23 cellular contexts compared by ENCODE assay signal in genomic region chr1:9888886-9889285, GRCh38. TPM values are rescaled to one million over a fixed set of nuclear protein-coding genes. Genes with fewer than 3 reads are reported as not detected.
A peak's percentile ranks its signal among the peaks of the same experiment; 100 is the strongest.
DNase-seq lines count a peak whose midpoint lies in the region; ATAC-seq, FAIRE-seq and TF ChIP-seq lines count a peak whose summit lies in the region.
"Had no signal": no experiment of that assay in that cellular context is flagged by ENCODE, and none has a peak within 500 bp of the region (broad histone marks: within the 10 kb centered on the region; RNA-seq: fewer than 3 reads in every experiment).

No MANE protein-coding gene starts in this region.

- H3K9me3 ChIP-seq in BLaER1 treated with 17β-estradiol and CSF1 and Interleukin-3, amounts not matched to agents 10 nM and 100 nM (replicated peaks in 1 of 11) = no peaks in the 10 kb centered on the region
- no peaks in the 10 kb centered on the region for H3K9me3 ChIP-seq in H1 (ENCODE audit: insufficient read depth in 2 of 2, low read depth in 1 of 2, low read length in 1 of 2)
- H3K9me3 ChIP-seq in neuronal stem cell (replicated peaks in 1 of 2; ENCODE audit: control insufficient read depth in 2 of 2, insufficient read depth in 1 of 2, low read depth in 1 of 2, low read length in 2 of 2) = peaks cover 0 to 3% of the 10 kb centered on the region in 2 donors
- H3K9me3 ChIP-seq: mucosa of descending colon had no signal

- H4K91ac ChIP-seq in H1 (replicated peaks; ENCODE audit: insufficient read length, low read length) = peak overlapping the region; percentile 18
- H4K91ac ChIP-seq in neuronal stem cell (ENCODE audit: low read depth, low read length, poor library complexity) = no peak overlapping the region

- no peak overlapping the region for H3K56ac ChIP-seq in H1 (replicated peaks; ENCODE audit: insufficient read length, low read depth, low read length)

- H2AFZ ChIP-seq in H1 (ENCODE audit: low read length) (no peak overlapping the region), neuronal stem cell (ENCODE audit: low read length) (no peak overlapping the region)

- H3K4me2 ChIP-seq in BLaER1 treated with 17β-estradiol and CSF1 and Interleukin-3, amounts not matched to agents 10 nM and 100 nM = peak overlapping the region; percentile 62 to 98 (median 87); a peak in 21 of 22 replicates
- H3K4me2 ChIP-seq in H1 (ENCODE audit: insufficient read depth in 1 of 2, low read depth in 2 of 2, low read length in 2 of 2) (no peak overlapping the region), neuronal stem cell (ENCODE audit: insufficient read depth, low read length, poor library complexity, severe bottlenecking) (no peak overlapping the region)

- H4K20me1 ChIP-seq in BLaER1 treated with 17β-estradiol and CSF1 and Interleukin-3, amounts not matched to agents 10 nM and 100 nM = peaks cover 0 to 44% (median 19%) of the 10 kb centered on the region in 11 experiments; a peak in 17 of 22 replicates
- H4K20me1 ChIP-seq in H1 (replicated peaks in 1 of 2; ENCODE audit: control insufficient read depth in 1 of 2, insufficient read depth in 2 of 2, low read length in 2 of 2) = peaks cover 0 to 2% of the 10 kb centered on the region in 2 experiments

- POLR2A ChIA-PET in H1 (lab: Charles Lee; ENCODE audit: partially characterized antibody) = interaction anchor here (0.9 to 5.3 kb wide), 3 partner anchors 13 to 16 kb away, joined by 3 to 19 read pairs (median 5); no protein-coding TSS in a partner anchor

- H2BK15ac ChIP-seq in H1 (ENCODE audit: low read length) (no peak overlapping the region), neuronal stem cell (ENCODE audit: low read length) (peak overlapping the region; percentile 73)

- WGBS in H1 (ENCODE audit: extremely low coverage in 1 of 2, insufficient coverage in 1 of 2, insufficient read length in 1 of 2, insufficient replicate concordance in 2 of 2, low coverage in 1 of 2, low lambda C conversion rate in 2 of 2, missing lambda C conversion rate in 1 of 2), 2 experiments = 88% methylated on average over 9 of the region's 9 CpGs; no CpG with 5 or more reads in 1 of the 2 experiments
- no CpG with 5 or more reads among the region's 9 CpGs for WGBS in neuronal stem cell (ENCODE audit: extremely low coverage in 2 of 2, insufficient read length in 2 of 2, insufficient replicate concordance in 1 of 2), 2 donors

- TF ChIP-seq CTCF in HL-60 (IDR thresholded peaks at IDR 0.05; ENCODE audit: insufficient read depth, low read length) (no peak), H1 (IDR thresholded peaks at IDR 0.05; ENCODE audit: control extremely low read depth in 1 of 3, insufficient read depth in 1 of 3, low read depth in 1 of 3, low read length in 3 of 3) (no peak)

- no peak for ATAC-seq in HG02642 (IDR thresholded peaks at IDR 0.05; ENCODE audit: poor library complexity, unreplicated experiment)
- ATAC-seq: mucosa of descending colon had no signal

- H4K8ac ChIP-seq in H1 (ENCODE audit: extremely low read depth, insufficient read depth, low read length) (peak overlapping the region; percentile 66; the same call in 1 of the 2 replicates), neuronal stem cell (ENCODE audit: low read depth, low read length) (no peak overlapping the region)

- H3K27ac ChIP-seq in BLaER1 treated with 17β-estradiol and CSF1 and Interleukin-3, amounts not matched to agents 10 nM and 100 nM = no peak overlapping the region
- peak overlapping the region; percentile 48; the same call in 1 of the 2 replicates for H3K27ac ChIP-seq in HL-60 (replicated peaks)
- H3K27ac ChIP-seq in H1 (ENCODE audit: low read depth, low read length) = no peak overlapping the region
- peak overlapping the region; percentile 97 for H3K27ac ChIP-seq in neuronal stem cell (replicated peaks; ENCODE audit: low read length)

- FAIRE-seq in H1 (lab: Jason Lieb, UNC) = no peak
- no peak for FAIRE-seq in GM19239 (lab: Jason Lieb, UNC)
- FAIRE-seq: frontal cortex, GM12892, HTR-8/SVneo had no signal

- peaks cover 0 to 14% (median 0%) of the 10 kb centered on the region in 11 experiments; a peak in 4 of 22 replicates for H3K36me3 ChIP-seq in BLaER1 treated with 17β-estradiol and CSF1 and Interleukin-3, amounts not matched to agents 10 nM and 100 nM
- H3K36me3 ChIP-seq in H1 (ENCODE audit: control insufficient read depth in 2 of 4, insufficient read depth in 4 of 4, low read length in 3 of 4) (no peaks in the 10 kb centered on the region), neuronal stem cell (replicated peaks in 1 of 2; ENCODE audit: control insufficient read depth in 2 of 2, insufficient read depth in 2 of 2, low read length in 2 of 2) (peaks cover 1 to 5% of the 10 kb centered on the region in 2 donors)

- H3K9ac ChIP-seq in BLaER1 treated with 17β-estradiol and CSF1 and Interleukin-3, amounts not matched to agents 10 nM and 100 nM = no peak overlapping the region; a peak in 2 of 22 replicates
- H3K9ac ChIP-seq in H1 (replicated peaks in 1 of 4; ENCODE audit: extremely low read depth in 1 of 4, low read depth in 3 of 4, low read length in 3 of 4) (0 out of 7 replicates have a peak overlapping the region, but pooled peaks of 1 of the 4 experiments have one; percentile 17), neuronal stem cell (ENCODE audit: low read depth, low read length, poor library complexity) (peak overlapping the region; percentile 2)

- H3K79me2 ChIP-seq in H1 (ENCODE audit: control insufficient read depth in 1 of 2, insufficient read depth in 2 of 2, low read length in 2 of 2) = peaks cover 0 to 3% of the 10 kb centered on the region in 2 experiments; a peak in 1 of 4 replicates

- no peak overlapping the region for H3K23ac ChIP-seq in H1 (ENCODE audit: insufficient read length)
- peak overlapping the region; percentile 52 for H3K23ac ChIP-seq in neuronal stem cell (ENCODE audit: low read depth, low read length, poor library complexity)

- no peak overlapping the region for H4K5ac ChIP-seq in H1 (ENCODE audit: insufficient read length, low read depth, low read length)

- no peak overlapping the region for H2BK120ac ChIP-seq in H1 (replicated peaks; ENCODE audit: low read depth, low read length)
- H2BK120ac ChIP-seq in neuronal stem cell (ENCODE audit: low read depth, low read length) = peak overlapping the region; percentile 20

- H2BK5ac ChIP-seq in H1 (ENCODE audit: low read depth, low read length) (peak overlapping the region; percentile 80), neuronal stem cell (ENCODE audit: low read length) (peak overlapping the region; percentile 92)

- H3K79me1 ChIP-seq in H1 (ENCODE audit: low read depth, low read length) (peaks cover 5% of the 10 kb centered on the region), neuronal stem cell (ENCODE audit: low read depth, low read length) (peaks cover 8% of the 10 kb centered on the region)

- TF ChIP-seq EP300 in H1 (IDR thresholded peaks at IDR 0.05; ENCODE audit: borderline replicate concordance in 1 of 2, low read depth in 2 of 2, low read length in 2 of 2) = no peak

- TF ChIP-seq RAD21 in H1 (IDR thresholded peaks at IDR 0.05 in 1 of 2, conservative IDR thresholded peaks at IDR 0.05 in 1 of 2; ENCODE audit: low read depth in 2 of 2, low read length in 2 of 2) = no peak

- H3K18ac ChIP-seq in H1 (ENCODE audit: extremely low read depth, low read length) (no peak overlapping the region), neuronal stem cell (ENCODE audit: low read length) (peak overlapping the region; percentile 94)

- H2BK12ac ChIP-seq in H1 (ENCODE audit: low read depth, low read length) (no peak overlapping the region), neuronal stem cell (ENCODE audit: low read length) (peak overlapping the region; percentile 51)

- no peak overlapping the region for H3K4ac ChIP-seq in H1 (replicated peaks; ENCODE audit: insufficient read length, low read depth, low read length)
- peak overlapping the region; percentile 61 for H3K4ac ChIP-seq in neuronal stem cell (ENCODE audit: low read length)

- TF ChIP-seq POLR2A in H1 (IDR thresholded peaks at IDR 0.05; ENCODE audit: control extremely low read depth in 1 of 2, low read depth in 2 of 2, low read length in 2 of 2) = no peak

- H2AK5ac ChIP-seq in H1 (ENCODE audit: low read depth, low read length) (peak overlapping the region; percentile 85; the same call in 1 of the 2 replicates), neuronal stem cell (ENCODE audit: low read depth, low read length) (peak overlapping the region; percentile 98)

- CTCF ChIA-PET in H1 (lab: Charles Lee; ENCODE audit: partially characterized antibody) = interaction anchor here (0.6 to 4.3 kb wide), 11 partner anchors 11 to 1368 kb away, joined by 3 to 29 read pairs (median 6); partner anchors contain the start of gene NMNAT1

- H3K4me1 ChIP-seq in BLaER1 treated with 17β-estradiol and CSF1 and Interleukin-3, amounts not matched to agents 10 nM and 100 nM = peaks cover 53 to 56% (median 54%) of the 10 kb centered on the region in 10 experiments
- H3K4me1 ChIP-seq in H1 (replicated peaks in 1 of 4; ENCODE audit: control insufficient read depth in 3 of 4, insufficient read depth in 4 of 4, low read length in 3 of 4) (peaks cover 5 to 18% (median 14%) of the 10 kb centered on the region in 4 experiments), neuronal stem cell (ENCODE audit: control insufficient read depth in 2 of 2, insufficient read depth in 1 of 2, low read depth in 1 of 2, low read length in 2 of 2) (peaks cover 27 to 52% of the 10 kb centered on the region in 2 donors)

- no peak overlapping the region for H3K4me3 ChIP-seq in BLaER1 treated with 17β-estradiol and CSF1 and Interleukin-3, amounts not matched to agents 10 nM and 100 nM
- H3K4me3 ChIP-seq in HL-60 (replicated peaks; ENCODE audit: insufficient read depth, low read length) (no peak overlapping the region), H1 (ENCODE audit: extremely low read depth in 1 of 4, insufficient read depth in 2 of 4, low read depth in 3 of 4, low read length in 4 of 4) (no peak overlapping the region), neuronal stem cell (ENCODE audit: low read length in 2 of 2) (no peak overlapping the region)
- H3K4me3 ChIP-seq: mucosa of descending colon had no signal

- no peaks in the 10 kb centered on the region for H3K23me2 ChIP-seq in H1 (ENCODE audit: low read depth, low read length)

- H3K14ac ChIP-seq in H1 (ENCODE audit: insufficient read length) (no peak overlapping the region), neuronal stem cell (ENCODE audit: low read length) (peak overlapping the region; percentile 23)

- H2BK20ac ChIP-seq in H1 (ENCODE audit: low read length) = no peak overlapping the region

- DNase-seq in HL-60 (ENCODE audit: low read depth in 1 of 2, low spot score in 1 of 2) (no peak), H1 (ENCODE audit: low read depth in 1 of 2, low spot score in 2 of 2) (no peak), neuronal stem cell (ENCODE audit: low spot score) (no peak), GM19239 (ENCODE audit: insufficient read length, low spot score) (no peak), NOMO-1 treated with DMSO at 0.1 percent for 48 hours (lab: John Stamatoyannopoulos, UW; ENCODE audit: unreplicated experiment) (no peak)
- no peak for DNase-seq in stimulated activated CD4-positive, alpha-beta T cell treated with anti-CD3 and anti-CD28 coated beads, Interleukin-1b, Interleukin-23, amount 100 ng/mL, for 48 hours
- DNase-seq: activated CD4-positive, alpha-beta memory T cell treated with anti-CD3 and anti-CD28 coated beads, Interleukin-2, amount 10 ng/mL, durations not matched to agents 7 days and 5 days; activated gamma-delta T cell treated with Interleukin-2 at 50 U/mL for 16 hours; activated T-cell treated with anti-CD3 and anti-CD28 coated beads for 4 hours; CD4-positive, alpha-beta memory T cell; erythroblast; HCEC 1CT; NCI-H1436; NCI-H510A treated with DMSO at 0.1 percent for 48 hours; nucleus accumbens; stimulated activated CD4-positive, alpha-beta T cell treated with anti-CD3 and anti-CD28 coated beads, Interleukin-12 subunit alpha, Interleukin-12 subunit beta, amount 100 ng/mL, for 4 hours; T-helper 9 cell had no signal

- H3K27me3 ChIP-seq in BLaER1 treated with 17β-estradiol and CSF1 and Interleukin-3, amounts not matched to agents 10 nM and 100 nM = peaks cover 0 to 4% (median 0%) of the 10 kb centered on the region in 11 experiments; a peak in 4 of 22 replicates
- H3K27me3 ChIP-seq in HL-60 (ENCODE audit: insufficient read depth, poor library complexity, severe bottlenecking) (no peaks in the 10 kb centered on the region), H1 (replicated peaks in 1 of 4; ENCODE audit: control insufficient read depth in 3 of 4, extremely low read depth in 1 of 4, insufficient read depth in 3 of 4, low read length in 3 of 4) (no peaks in the 10 kb centered on the region), neuronal stem cell (ENCODE audit: control insufficient read depth in 3 of 3, insufficient read depth in 3 of 3, low read depth in 1 of 3, low read length in 3 of 3) (no peaks in the 10 kb centered on the region)

RNA-seq across cellular contexts. Expression of gene CTNNBIP1, which starts 21.2 kb away (rescaled TPM):
- 46.6 and 49.5 TPM in 2 replicates for total RNA-seq in H1 (2021; fragmentation: NEBNext Ultra II Directional; extraction: Animal tissue kit (Norgen Biotek cat#: 25700))
- 40.9 and 48.8 TPM in 2 replicates for polyA plus RNA-seq in H1 (2011; rRNA removed)
- 50.8 TPM for polyA plus RNA-seq in H1 (2011; cell fraction: cytosol; rRNA removed)
- 37.8 TPM for polyA plus RNA-seq in H1 (2011; cell fraction: nucleus; rRNA removed)
- 29.8 to 63.7 TPM (median 56.8 TPM) in 4 replicates for polyA plus RNA-seq in H1 (2012, experiment 1 of 2)
- polyA plus RNA-seq in H1 (2012, experiment 2 of 2) = 31.9 TPM
- polyA plus RNA-seq in H1 (2013, experiment 1 of 2) = 27.0 TPM
- polyA plus RNA-seq in H1 (2013, experiment 2 of 2) = 29.6 TPM
- polyA minus RNA-seq in H1 (2011; rRNA and poly(A)+ RNA removed) = 21.0 and 32.7 TPM in 2 replicates
- 36.7 TPM for polyA minus RNA-seq in H1 (2011; cell fraction: cytosol; rRNA and poly(A)+ RNA removed)
- 18.3 TPM for polyA minus RNA-seq in H1 (2011; cell fraction: nucleus; rRNA and poly(A)+ RNA removed)
- 123 TPM for polyA plus RNA-seq in neuronal stem cell (2013, experiment 1 of 2)
- 121 TPM for polyA plus RNA-seq in neuronal stem cell (2013, experiment 2 of 2)

RNA-seq across cellular contexts. Expression of gene LZIC, which starts 54.3 kb away (rescaled TPM):
- total RNA-seq in H1 (2021; fragmentation: NEBNext Ultra II Directional; extraction: Animal tissue kit (Norgen Biotek cat#: 25700)) = 20.0 and 20.3 TPM in 2 replicates
- 2.2 and 4.8 TPM in 2 replicates for polyA plus RNA-seq in H1 (2011; rRNA removed)
- polyA plus RNA-seq in H1 (2011; cell fraction: cytosol; rRNA removed) = 6.7 TPM
- polyA plus RNA-seq in H1 (2011; cell fraction: nucleus; rRNA removed) = 2.9 TPM
- polyA plus RNA-seq in H1 (2012, experiment 1 of 2) = 9.4 to 26.2 TPM (median 12.9 TPM) in 4 replicates
- polyA plus RNA-seq in H1 (2012, experiment 2 of 2) = 4.1 TPM
- polyA plus RNA-seq in H1 (2013, experiment 1 of 2) = 13.9 TPM
- polyA plus RNA-seq in H1 (2013, experiment 2 of 2) = 15.8 TPM
- polyA minus RNA-seq in H1 (2011; rRNA and poly(A)+ RNA removed) = 6.9 and 7.8 TPM in 2 replicates
- 3.5 TPM for polyA minus RNA-seq in H1 (2011; cell fraction: cytosol; rRNA and poly(A)+ RNA removed)
- polyA minus RNA-seq in H1 (2011; cell fraction: nucleus; rRNA and poly(A)+ RNA removed) = 8.0 TPM
- polyA plus RNA-seq in neuronal stem cell (2013, experiment 1 of 2) = 36.6 TPM
- 38.1 TPM for polyA plus RNA-seq in neuronal stem cell (2013, experiment 2 of 2)

RNA-seq across cellular contexts. Expression of gene NMNAT1, which starts 54.4 kb away (rescaled TPM):
- 2.0 and 2.5 TPM in 2 replicates for total RNA-seq in H1 (2021; fragmentation: NEBNext Ultra II Directional; extraction: Animal tissue kit (Norgen Biotek cat#: 25700))
- polyA plus RNA-seq in H1 (2011; rRNA removed) = 1.8 and 2.0 TPM in 2 replicates
- 2.9 TPM for polyA plus RNA-seq in H1 (2011; cell fraction: cytosol; rRNA removed)
- 1.3 TPM for polyA plus RNA-seq in H1 (2011; cell fraction: nucleus; rRNA removed)
- 2.7 to 4.7 TPM (median 3.3 TPM) in 4 replicates for polyA plus RNA-seq in H1 (2012, experiment 1 of 2)
- polyA plus RNA-seq in H1 (2012, experiment 2 of 2) = 0.47 TPM
- 2.5 TPM for polyA plus RNA-seq in H1 (2013, experiment 1 of 2)
- polyA plus RNA-seq in H1 (2013, experiment 2 of 2) = 2.0 TPM
- polyA minus RNA-seq in H1 (2011; rRNA and poly(A)+ RNA removed) = 3.0 and 4.8 TPM in 2 replicates
- polyA minus RNA-seq in H1 (2011; cell fraction: cytosol; rRNA and poly(A)+ RNA removed) = 1.3 TPM
- polyA minus RNA-seq in H1 (2011; cell fraction: nucleus; rRNA and poly(A)+ RNA removed) = 1.2 TPM
- 9.0 TPM for polyA plus RNA-seq in neuronal stem cell (2013, experiment 1 of 2)
- polyA plus RNA-seq in neuronal stem cell (2013, experiment 2 of 2) = 7.7 TPM

Comparison
In these comparisons a context has a peak if more than half of its experiments do, and no peak if none do; other contexts are left out.
1. H3K27ac ChIP-seq: peak in HL-60 (single experiment) and neuronal stem cell (single experiment); none in BLaER1 treated with 17β-estradiol and CSF1 and Interleukin-3, amounts not matched to agents 10 nM and 100 nM (0 of 11) and H1 (single experiment).
2. H3K4me2 ChIP-seq: peak in BLaER1 treated with 17β-estradiol and CSF1 and Interleukin-3, amounts not matched to agents 10 nM and 100 nM (11 of 11); none in H1 (0 of 2) and neuronal stem cell (single experiment).